Comparison of ENCODE assay signal across 10 cellular contexts in the genomic region with DNA sequence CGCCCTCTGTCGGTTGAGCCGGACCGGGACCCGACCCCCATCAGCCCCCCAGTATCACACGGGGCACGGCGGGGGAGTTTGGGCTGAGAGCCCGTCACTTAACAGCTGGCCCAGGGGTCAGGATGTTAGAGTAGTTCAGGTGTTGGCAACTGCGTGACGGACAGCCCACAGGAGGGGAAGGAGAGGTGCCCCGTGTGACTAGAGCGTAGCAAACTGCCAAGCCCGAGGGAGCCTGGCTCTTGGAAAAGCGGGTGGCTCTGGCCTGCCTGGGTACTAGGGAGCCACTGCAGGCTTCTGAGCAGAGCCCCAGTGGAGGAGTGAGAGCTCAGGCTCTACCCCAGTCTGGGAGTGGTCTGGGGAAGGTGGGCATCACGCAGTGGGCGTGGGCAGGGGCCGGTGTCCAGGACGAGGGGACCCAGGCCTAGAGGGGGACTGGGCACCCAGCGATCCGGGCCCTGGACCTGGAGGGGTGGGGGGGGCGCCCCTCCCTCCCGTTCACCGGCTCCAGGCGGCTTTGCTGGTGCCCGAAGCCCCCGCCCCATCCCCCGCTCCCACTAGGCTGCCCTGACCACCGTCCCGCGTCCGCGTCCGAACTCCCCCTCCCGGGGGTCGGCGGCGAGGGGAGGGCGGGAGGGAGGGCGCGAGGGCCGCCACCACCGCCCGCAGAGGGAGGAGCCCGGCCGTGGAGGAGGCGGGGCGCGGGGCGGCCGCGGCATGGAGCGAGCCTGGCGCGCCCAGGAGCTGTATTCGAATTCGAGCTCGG. TPM values are rescaled to one million over a fixed set of nuclear protein-coding genes. Genes with fewer than 3 reads are reported as not detected.
DNase-seq lines count a peak whose midpoint lies in the region; ATAC-seq and TF ChIP-seq lines count a peak whose summit lies in the region.
"Had no signal": no experiment of that assay in that cellular context is flagged by ENCODE, and none has a peak within 500 bp of the region (broad histone marks: within the 10 kb centered on the region; RNA-seq: fewer than 3 reads in every experiment).

No MANE protein-coding gene starts in this region.

- TF ChIP-seq EP300 in suprapubic skin (IDR thresholded peaks at IDR 0.05) = no peak

- no peak for ATAC-seq in HG02973 (IDR thresholded peaks at IDR 0.05; ENCODE audit: unreplicated experiment)
- ATAC-seq: T-helper 17 cell had no signal

- TF ChIP-seq CTCF in kidney epithelial cell (IDR thresholded peaks at IDR 0.05; ENCODE audit: insufficient read depth, low read length, poor library complexity, severe bottlenecking) = peak; percentile 73
- TF ChIP-seq CTCF in suprapubic skin (IDR thresholded peaks at IDR 0.05) = peak in 1 of 2 donors; percentile 32

- H3K9me3 ChIP-seq in suprapubic skin = no peaks in the 10 kb centered on the region

- H3K4me3 ChIP-seq in kidney epithelial cell (ENCODE audit: low read depth, low read length) (peak overlapping the region; percentile 36), suprapubic skin (peak overlapping the region; percentile 54)

- 17% methylated on average over 13 of the region's 58 CpGs for WGBS in suprapubic skin

- peak in 2 of 3 experiments; percentile 21 to 22 for DNase-seq in NCI-H1417 (lab: John Stamatoyannopoulos, UW)
- no peak for DNase-seq in NCI-H1417 treated with DMSO at 0.1 percent for 48 hours (lab: John Stamatoyannopoulos, UW)
- DNase-seq in cerebellum (ENCODE audit: low spot score) = peak; percentile 80
- DNase-seq in kidney epithelial cell (ENCODE audit: low read depth) = no peak
- peak; percentile 66 to 76 for DNase-seq in suprapubic skin (ENCODE audit: low spot score in 2 of 2)
- DNase-seq in AML-193 (lab: John Stamatoyannopoulos, UW) = no peak
- no peak for DNase-seq in Ammon's horn (ENCODE audit: low spot score)

- H3K27me3 ChIP-seq in kidney epithelial cell (ENCODE audit: control insufficient read depth, insufficient read depth, low read length) (peaks cover 12% of the 10 kb centered on the region), suprapubic skin (peaks cover 4% of the 10 kb centered on the region)

- no peaks in the 10 kb centered on the region for H3K36me3 ChIP-seq in kidney epithelial cell (ENCODE audit: control insufficient read depth, insufficient read depth, low read length)
- no peaks in the 10 kb centered on the region for H3K36me3 ChIP-seq in suprapubic skin

- H3K27ac ChIP-seq in suprapubic skin = peak overlapping the region; percentile 78

- TF ChIP-seq POLR2A in suprapubic skin (IDR thresholded peaks at IDR 0.05) = no peak

- peaks cover 32% of the 10 kb centered on the region for H3K4me1 ChIP-seq in suprapubic skin

RNA-seq across cellular contexts. Expression of gene SHANK3, which starts 24.4 kb away (rescaled TPM):
- total RNA-seq in cerebellum (6.4 TPM), kidney epithelial cell (3.8 and 6.0 TPM in 2 replicates), suprapubic skin (10 to 100 TPM in 2 of 4 donors, 1 to 10 TPM in 2; 2.9 to 15.9 (median 9.5) TPM)
- total RNA-seq: B cell had no signal

RNA-seq across cellular contexts. Expression of gene ACR, which starts 41.0 kb away (rescaled TPM):
- total RNA-seq in cerebellum (not detected), kidney epithelial cell (not detected in 2 replicates), suprapubic skin (not detected)
- total RNA-seq: B cell, T-helper 17 cell had no signal

Comparison
In these comparisons a context has a peak if more than half of its experiments do, and no peak if none do; other contexts are left out.
1. DNase-seq: peak in NCI-H1417 (2 of 3), cerebellum (single experiment) and suprapubic skin (2 of 2); none in NCI-H1417 treated with DMSO at 0.1 percent for 48 hours (single experiment), kidney epithelial cell (single experiment), AML-193 (0 of 2) and Ammon's horn (single experiment).